12 cellular contexts compared by ENCODE assay signal in genomic region chr1:23394176-23394575, GRCh38. TPM values are rescaled to one million over a fixed set of nuclear protein-coding genes. Genes with fewer than 3 reads are reported as not detected.
DNase-seq lines count a peak whose midpoint lies in the region; ATAC-seq and TF ChIP-seq lines count a peak whose summit lies in the region.
"Had no signal": no experiment of that assay in that cellular context is flagged by ENCODE, and none has a peak within 500 bp of the region (broad histone marks: within the 10 kb centered on the region; RNA-seq: fewer than 3 reads in every experiment).

No MANE protein-coding gene starts in this region.

- H3K9me3 ChIP-seq in mucosa of rectum (ENCODE audit: control insufficient read depth in 2 of 2, low read length in 2 of 2) (no peaks in the 10 kb centered on the region), uterus (no peaks in the 10 kb centered on the region)
- H3K9me3 ChIP-seq: A549 had no signal

- no peaks in the 10 kb centered on the region for H3K27me3 ChIP-seq in mucosa of rectum (ENCODE audit: control insufficient read depth in 2 of 2, insufficient read depth in 2 of 2, low read length in 2 of 2)
- H3K27me3 ChIP-seq in uterus, result no peaks in the 10 kb centered on the region

- TF ChIP-seq CTCF in epithelial cell of esophagus (IDR thresholded peaks at IDR 0.05; ENCODE audit: insufficient read depth, low read depth, low read length, missing control alignments), result no peak
- no peak for TF ChIP-seq CTCF in uterus (IDR thresholded peaks at IDR 0.05)

- DNase-seq in Right ventricle myocardium inferior (ENCODE audit: missing footprints), result no peak
- no peak for DNase-seq in cardiac septum (ENCODE audit: low spot score)
- DNase-seq in epithelial cell of esophagus (ENCODE audit: low read depth), result peak; percentile 37
- peak; percentile 39 to 70 for DNase-seq in uterus
- DNase-seq: activated CD4-positive, CD25-positive, alpha-beta regulatory T cell treated with anti-CD3 and anti-CD28 coated beads, Interleukin-2, amount 50 U/mL, for 72 hours; NCI-H1417 had no signal

- no peak overlapping the region for H3K9ac ChIP-seq in mucosa of rectum (ENCODE audit: low read depth in 1 of 2, low read length in 2 of 2)

- H3K27ac ChIP-seq in mucosa of rectum (ENCODE audit: low read depth in 2 of 2, low read length in 2 of 2) (peak overlapping the region; percentile 66 to 72), uterus (peak overlapping the region; percentile 66 to 84)

- intact Hi-C loops in Right ventricle myocardium inferior (cut with DNase I) (loop anchor here (2.0 kb wide), 1 partner anchor 23 kb away; no protein-coding TSS in a partner anchor), cardiac septum (cut with DNase I) (loop anchor here (2.0 kb wide), 1 partner anchor 25 kb away; the partner anchor contains the start of gene ZNF436), uterus (cut with DNase I; ENCODE audit: low total_unique reads) (no loop called here)

- H3K4me3 ChIP-seq in epithelial cell of esophagus (ENCODE audit: low read length) (no peak overlapping the region), mucosa of rectum (ENCODE audit: low read length in 2 of 2) (no peak overlapping the region), uterus (no peak overlapping the region)
- H3K4me3 ChIP-seq: A549 had no signal

- H3K36me3 ChIP-seq in mucosa of rectum (ENCODE audit: control insufficient read depth in 2 of 2, insufficient read depth in 2 of 2, low read length in 2 of 2), result peaks cover 43 to 47% of the 10 kb centered on the region in 2 donors
- no peaks in the 10 kb centered on the region for H3K36me3 ChIP-seq in uterus

- ATAC-seq in Right ventricle myocardium inferior (peak; percentile 66), HG03159 (IDR thresholded peaks at IDR 0.05; ENCODE audit: unreplicated experiment) (no peak), GM19455 (IDR thresholded peaks at IDR 0.05; ENCODE audit: unreplicated experiment) (no peak), HG02610 (IDR thresholded peaks at IDR 0.05; ENCODE audit: unreplicated experiment) (no peak)
- ATAC-seq: A549; activated naive CD4-positive, alpha-beta T cell treated with anti-CD3 and anti-CD28 coated beads, Interleukin-2, amount 50 U/mL, for 72 hours had no signal

- peaks cover 0 to 8% of the 10 kb centered on the region in 2 donors for H3K4me1 ChIP-seq in mucosa of rectum (ENCODE audit: control insufficient read depth in 2 of 2, insufficient read depth in 2 of 2, low read length in 2 of 2)
- peaks cover 0 to 6% of the 10 kb centered on the region in 2 donors for H3K4me1 ChIP-seq in uterus
- H3K4me1 ChIP-seq: A549 had no signal

- no peak for TF ChIP-seq POLR2A in uterus (IDR thresholded peaks at IDR 0.05)

RNA-seq across cellular contexts. Expression of gene ZNF436, which starts 24.5 kb away (rescaled TPM):
- total RNA-seq in Right ventricle myocardium inferior (13.4 TPM), cardiac septum (19.8 TPM), uterus (10 to 100 TPM; 12.1 to 88.8 (median 21.6) TPM)

RNA-seq across cellular contexts. Expression of gene TCEA3, which starts 30.4 kb away (rescaled TPM):
- total RNA-seq in Right ventricle myocardium inferior, result 73.6 TPM
- 46.0 TPM for total RNA-seq in cardiac septum
- 10 to 100 TPM; 20.6 to 70.9 (median 27.8) TPM for total RNA-seq in uterus

RNA-seq across cellular contexts. Expression of gene HNRNPR, which starts 50.1 kb away (rescaled TPM):
- 59.3 TPM for total RNA-seq in Right ventricle myocardium inferior
- total RNA-seq in cardiac septum, result 67.3 TPM
- 100 to 1,000 TPM in 2 of 4 donors, 10 to 100 TPM in 2; 29.7 to 230 (median 116) TPM for total RNA-seq in uterus

Comparison
In these comparisons a context has a peak if more than half of its experiments do, and no peak if none do; other contexts are left out.
1. DNase-seq: peak in epithelial cell of esophagus (single experiment) and uterus (2 of 2); none in Right ventricle myocardium inferior (single experiment) and cardiac septum (single experiment).